8 cellular contexts compared by ENCODE assay signal in the genomic region with DNA sequence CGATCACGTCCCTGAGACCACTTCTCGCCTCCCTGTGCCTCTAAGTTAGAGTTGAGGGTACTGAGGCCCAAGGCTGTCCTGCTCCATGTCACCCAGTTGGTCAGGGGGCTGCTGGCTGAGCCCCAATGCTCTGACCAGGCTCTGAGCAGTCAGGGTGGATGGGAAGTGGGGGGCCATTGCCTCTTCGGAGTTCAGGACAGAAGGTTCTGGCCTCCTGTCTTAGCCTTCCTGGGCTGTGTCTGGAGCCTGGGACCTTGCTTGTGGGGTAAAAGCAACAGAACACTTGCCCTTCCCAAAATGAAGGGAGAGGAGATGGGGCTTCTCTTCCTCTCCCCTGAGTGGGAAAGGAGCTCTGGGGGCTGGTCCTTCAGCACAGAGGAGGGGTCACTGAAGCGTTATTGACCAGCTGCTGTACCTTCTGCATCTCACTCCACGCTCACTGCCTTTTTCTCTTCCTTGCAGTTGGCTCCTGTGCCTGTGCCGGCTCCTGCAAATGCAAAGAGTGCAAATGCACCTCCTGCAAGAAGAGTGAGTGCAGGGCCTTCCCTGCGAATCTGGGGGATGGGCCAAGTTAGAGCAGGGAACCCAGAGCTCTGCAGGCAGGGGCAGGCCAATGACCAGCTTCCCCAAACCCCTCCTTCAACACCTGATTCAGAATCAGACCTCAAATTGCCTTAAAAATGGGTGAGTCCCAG. TPM values are rescaled to one million over a fixed set of nuclear protein-coding genes. Genes with fewer than 3 reads are reported as not detected.
DNase-seq lines count a peak whose midpoint lies in the region; ATAC-seq and TF ChIP-seq lines count a peak whose summit lies in the region.

No MANE protein-coding gene starts in this region.

- H3K27me3 Mint-ChIP-seq in naive thymus-derived CD8-positive, alpha-beta T cell, result no peaks in the 10 kb centered on the region

- H3K4me3 ChIP-seq in choroid plexus epithelial cell (ENCODE audit: low read depth, low read length), result peak overlapping the region; percentile 69

- H3K4me1 Mint-ChIP-seq in naive thymus-derived CD8-positive, alpha-beta T cell, result peaks cover 17 to 36% (median 27%) of the 10 kb centered on the region in 4 donors

- ATAC-seq in naive thymus-derived CD8-positive, alpha-beta T cell, result peak in 1 of 2 donors; percentile 10

- DNase-seq in DMS 273 (lab: John Stamatoyannopoulos, UW; ENCODE audit: unreplicated experiment) (peak; percentile 55), DMS 273 treated with DMSO at 0.1 percent for 48 hours (lab: John Stamatoyannopoulos, UW) (no peak), M059J (ENCODE audit: low read depth) (peak; percentile 7), choroid plexus epithelial cell (ENCODE audit: low read depth) (no peak), middle frontal gyrus (ENCODE audit: extremely low spot score, low spot score) (no peak), AG08396 (ENCODE audit: low spot score) (no peak)
- no peak for DNase-seq in naive thymus-derived CD8-positive, alpha-beta T cell
- no peak for DNase-seq in effector CD4-positive, alpha-beta T cell

- peaks cover 5 to 12% (median 8%) of the 10 kb centered on the region in 3 donors for H3K36me3 Mint-ChIP-seq in naive thymus-derived CD8-positive, alpha-beta T cell

- no peak for TF ChIP-seq CTCF in choroid plexus epithelial cell (conservative IDR thresholded peaks at IDR 0.05; ENCODE audit: low read depth, low read length)

- POLR2A ChIA-PET in naive thymus-derived CD8-positive, alpha-beta T cell (lab: Charles Lee), result interaction anchor here (1.0 to 3.6 kb wide), 11 partner anchors 11 to 179 kb away, joined by 3 to 21 read pairs (median 6); a partner anchor contains a TSS

- H3K27ac Mint-ChIP-seq in naive thymus-derived CD8-positive, alpha-beta T cell, result peak overlapping the region; percentile 94 to 99 (median 98)

- peaks cover 0 to 6% (median 3%) of the 10 kb centered on the region in 9 donors for H3K9me3 Mint-ChIP-seq in naive thymus-derived CD8-positive, alpha-beta T cell

- peak overlapping the region; percentile 94 to 99 (median 96) for H3K4me3 Mint-ChIP-seq in naive thymus-derived CD8-positive, alpha-beta T cell

RNA-seq across cellular contexts. Expression of a gene that starts 0.6 kb away (rescaled TPM):
- 200 and 232 TPM in 2 replicates for total RNA-seq in M059J (2014; rRNA removed; shearing (Covaris generic))
- total RNA-seq in naive thymus-derived CD8-positive, alpha-beta T cell, result 10 to 100 TPM; 27.6 to 31.1 TPM
- polyA plus RNA-seq in naive thymus-derived CD8-positive, alpha-beta T cell, result 100 to 1,000 TPM; 185 to 201 (median 201) TPM

RNA-seq across cellular contexts. Expression of a gene that starts 13.2 kb away (rescaled TPM):
- total RNA-seq in M059J (2014; rRNA removed; shearing (Covaris generic)), result not detected in 2 replicates
- total RNA-seq in naive thymus-derived CD8-positive, alpha-beta T cell, result not detected
- polyA plus RNA-seq in naive thymus-derived CD8-positive, alpha-beta T cell, result not detected

RNA-seq across cellular contexts. Expression of a gene that starts 15.0 kb away (rescaled TPM):
- total RNA-seq in M059J (2014; rRNA removed; shearing (Covaris generic)), result 2.9 and 6.1 TPM in 2 replicates
- total RNA-seq in naive thymus-derived CD8-positive, alpha-beta T cell, result not detected
- under 1 TPM in 1 of 3 donors, not detected in 2; 0.74 TPM for polyA plus RNA-seq in naive thymus-derived CD8-positive, alpha-beta T cell

RNA-seq across cellular contexts. Expression of a gene that starts 25.1 kb away (rescaled TPM):
- 12.8 and 13.0 TPM in 2 replicates for total RNA-seq in M059J (2014; rRNA removed; shearing (Covaris generic))
- total RNA-seq in naive thymus-derived CD8-positive, alpha-beta T cell, result 10 to 100 TPM; 18.4 to 18.9 TPM
- polyA plus RNA-seq in naive thymus-derived CD8-positive, alpha-beta T cell, result 10 to 100 TPM; 82.3 to 97.4 (median 94.2) TPM

RNA-seq across cellular contexts. Expression of a gene that starts 31.2 kb away (rescaled TPM):
- total RNA-seq in M059J (2014; rRNA removed; shearing (Covaris generic)), result not detected in 2 replicates
- not detected for total RNA-seq in naive thymus-derived CD8-positive, alpha-beta T cell
- not detected for polyA plus RNA-seq in naive thymus-derived CD8-positive, alpha-beta T cell

Comparison
In these comparisons a context has a peak if more than half of its experiments do, and no peak if none do; other contexts are left out.
1. DNase-seq: peak in DMS 273 (single experiment) and M059J (single experiment); none in DMS 273 treated with DMSO at 0.1 percent for 48 hours (single experiment), choroid plexus epithelial cell (single experiment), naive thymus-derived CD8-positive, alpha-beta T cell (0 of 10), middle frontal gyrus (single experiment), effector CD4-positive, alpha-beta T cell (single experiment) and AG08396 (single experiment).